Comparison of ENCODE assay signal across 19 cellular contexts in genomic region chr7:41304995-41305394, GRCh38.
A peak's percentile ranks its signal among the peaks of the same experiment; 100 is the strongest.
DNase-seq lines count a peak whose midpoint lies in the region; ATAC-seq and TF ChIP-seq lines count a peak whose summit lies in the region.
"Had no signal": no experiment of that assay in that cellular context is flagged by ENCODE, and none has a peak within 500 bp of the region (broad histone marks: within the 10 kb centered on the region; RNA-seq: fewer than 3 reads in every experiment).

No MANE protein-coding gene starts in this region.

- no peaks in the 10 kb centered on the region for H3K4me1 Mint-ChIP-seq in MCF 10A (ENCODE audit: insufficient read depth, unreplicated experiment)
- no peaks in the 10 kb centered on the region for H3K4me1 Mint-ChIP-seq in stimulated activated naive B cell treated with anti-CD40 and anti-IgM and Interleukin-4, amounts not matched to agents 10 μg/mL and 1 μg/mL and 100 μg/mL, for 72 hours
- H3K4me1 Mint-ChIP-seq in activated T-helper 2 cell treated with anti-CD3 and anti-CD28 coated beads, Interferon-gamma antibody, Interleukin-2, Interleukin-4, amounts not matched to agents 10 μg/mL and 5 μg/mL and 100 μg/mL, durations not matched to agents 14 hours and 24 hours and 36 hours (ENCODE audit: low read depth), result no peaks in the 10 kb centered on the region
- H3K4me1 Mint-ChIP-seq: CD4-positive, alpha-beta memory T cell had no signal

- no peak for TF ChIP-seq CTCF in mammary epithelial cell (conservative IDR thresholded peaks at IDR 0.05 in 1 of 2, IDR thresholded peaks at IDR 0.05 in 1 of 2; ENCODE audit: extremely low read depth in 1 of 2, insufficient read depth in 1 of 2, low read depth in 1 of 2, low read length in 2 of 2)
- no peak for TF ChIP-seq CTCF in MCF 10A (IDR thresholded peaks at IDR 0.05; ENCODE audit: unreplicated experiment)
- TF ChIP-seq CTCF in foreskin keratinocyte (conservative IDR thresholded peaks at IDR 0.05), result no peak

- no peaks in the 10 kb centered on the region for H3K36me3 ChIP-seq in mammary epithelial cell (ENCODE audit: insufficient read depth, low read length)

- H3K4me1 ChIP-seq in mammary epithelial cell (ENCODE audit: insufficient read depth, low read length), result peaks cover 9% of the 10 kb centered on the region
- H3K4me1 ChIP-seq in foreskin keratinocyte, result peaks cover 4% of the 10 kb centered on the region
- H3K4me1 ChIP-seq: A549 had no signal

- POLR2A ChIA-PET in MCF 10A (lab: Yijun Ruan, JAX), result no interaction called here

- no peaks in the 10 kb centered on the region for H3K27me3 Mint-ChIP-seq in MCF 10A (ENCODE audit: insufficient read depth, unreplicated experiment)
- no peaks in the 10 kb centered on the region for H3K27me3 Mint-ChIP-seq in stimulated activated naive B cell treated with anti-CD40 and anti-IgM and Interleukin-4, amounts not matched to agents 10 μg/mL and 1 μg/mL and 100 μg/mL, for 72 hours
- no peaks in the 10 kb centered on the region for H3K27me3 Mint-ChIP-seq in activated T-helper 2 cell treated with anti-CD3 and anti-CD28 coated beads, Interferon-gamma antibody, Interleukin-2, Interleukin-4, amounts not matched to agents 10 μg/mL and 5 μg/mL and 100 μg/mL, durations not matched to agents 14 hours and 24 hours and 36 hours (ENCODE audit: low read depth)
- H3K27me3 Mint-ChIP-seq: CD4-positive, alpha-beta memory T cell had no signal

- no peaks in the 10 kb centered on the region for H4K20me1 ChIP-seq in mammary epithelial cell (ENCODE audit: insufficient read depth, low read length)

- H3K9ac ChIP-seq in mammary epithelial cell (ENCODE audit: insufficient read depth, low read length), result no peak overlapping the region
- H3K9ac ChIP-seq: GM23248, KMS-11 had no signal

- ATAC-seq in HG02852 (IDR thresholded peaks at IDR 0.05; ENCODE audit: unreplicated experiment), result peak; percentile 75
- no peak for ATAC-seq in foreskin keratinocyte
- ATAC-seq in stimulated activated naive B cell treated with anti-CD40 and anti-IgM and Interleukin-4, amounts not matched to agents 10 μg/mL and 1 μg/mL and 100 μg/mL, for 72 hours (replicated peaks), result peak; percentile 46 to 50
- ATAC-seq: A549 had no signal

- CTCF ChIA-PET in mammary epithelial cell (lab: Charles Lee; ENCODE audit: low non-redundant PET), result no interaction called here
- CTCF ChIA-PET in MCF 10A (lab: Yijun Ruan, JAX), result no interaction called here

- no CpG with 5 or more reads among the region's 1 CpG for WGBS in mammary epithelial cell (ENCODE audit: low coverage, missing lambda C conversion rate)

- H3K27me3 ChIP-seq in mammary epithelial cell (ENCODE audit: insufficient read depth, low read length), result no peaks in the 10 kb centered on the region
- no peaks in the 10 kb centered on the region for H3K27me3 ChIP-seq in foreskin keratinocyte

- no peak overlapping the region for H3K4me3 Mint-ChIP-seq in MCF 10A (ENCODE audit: unreplicated experiment)
- H3K4me3 Mint-ChIP-seq in stimulated activated naive B cell treated with anti-CD40 and anti-IgM and Interleukin-4, amounts not matched to agents 10 μg/mL and 1 μg/mL and 100 μg/mL, for 72 hours, result no peak overlapping the region
- no peak overlapping the region for H3K4me3 Mint-ChIP-seq in activated T-helper 2 cell treated with anti-CD3 and anti-CD28 coated beads, Interferon-gamma antibody, Interleukin-2, Interleukin-4, amounts not matched to agents 10 μg/mL and 5 μg/mL and 100 μg/mL, durations not matched to agents 14 hours and 24 hours and 36 hours (ENCODE audit: low read depth)
- H3K4me3 Mint-ChIP-seq: CD4-positive, alpha-beta memory T cell had no signal

- no peak overlapping the region for H3K27ac ChIP-seq in mammary epithelial cell (ENCODE audit: insufficient read depth, low read depth, low read length)
- H3K27ac ChIP-seq in foreskin keratinocyte, result peak overlapping the region; percentile 56
- H3K27ac ChIP-seq: 22Rv1, A549, C4-2B, GM23248, KMS-11 had no signal

- in situ Hi-C loops in mammary epithelial cell (cut with MboI; ENCODE audit: low sequenced_read_pairs in 2 of 2), result no loop called here

- BruUV-seq in mammary epithelial cell (replicated peaks; lab: Mats Ljungman, UMichigan) (no TSS peak), MCF 10A (replicated peaks; lab: Mats Ljungman, UMichigan) (no TSS peak)

- no peak overlapping the region for H3K27ac Mint-ChIP-seq in MCF 10A (ENCODE audit: low read depth, unreplicated experiment)
- no peak overlapping the region for H3K27ac Mint-ChIP-seq in stimulated activated naive B cell treated with anti-CD40 and anti-IgM and Interleukin-4, amounts not matched to agents 10 μg/mL and 1 μg/mL and 100 μg/mL, for 72 hours
- H3K27ac Mint-ChIP-seq in activated T-helper 2 cell treated with anti-CD3 and anti-CD28 coated beads, Interferon-gamma antibody, Interleukin-2, Interleukin-4, amounts not matched to agents 10 μg/mL and 5 μg/mL and 100 μg/mL, durations not matched to agents 14 hours and 24 hours and 36 hours, result no peak overlapping the region
- H3K27ac Mint-ChIP-seq: CD4-positive, alpha-beta memory T cell had no signal

- intact Hi-C loops in mammary epithelial cell (cut with micrococcal nuclease) (no loop called here), MCF 10A (cut with micrococcal nuclease) (no loop called here)
- intact Hi-C loops in activated T-helper 2 cell treated with anti-CD3 and anti-CD28 coated beads, Interferon-gamma antibody, Interleukin-2, Interleukin-4, amounts not matched to agents 10 μg/mL and 5 μg/mL and 100 μg/mL, durations not matched to agents 14 hours and 24 hours and 36 hours (cut with micrococcal nuclease), result no loop called here

- no peaks in the 10 kb centered on the region for H3K9me3 ChIP-seq in mammary epithelial cell (replicated peaks; ENCODE audit: insufficient read depth, low read length)
- H3K9me3 ChIP-seq: A549 had no signal

- DNase-seq in mammary epithelial cell (no peak), MCF 10A (ENCODE audit: unreplicated experiment) (no peak), foreskin keratinocyte (no peak), DMS79 treated with DMSO at 0.1 percent for 48 hours (lab: John Stamatoyannopoulos, UW) (no peak), KG1 (lab: John Stamatoyannopoulos, UW) (no peak)
- no peak for DNase-seq in stimulated activated naive B cell treated with anti-CD40 and anti-IgM and Interleukin-4, amounts not matched to agents 10 μg/mL and 1 μg/mL and 100 μg/mL, for 72 hours
- DNase-seq in activated T-helper 2 cell treated with anti-CD3 and anti-CD28 coated beads, Interferon-gamma antibody, Interleukin-2, Interleukin-4, amounts not matched to agents 10 μg/mL and 5 μg/mL and 100 μg/mL, durations not matched to agents 14 hours and 24 hours and 36 hours (ENCODE audit: low spot score), result no peak
- DNase-seq: AML-193; Calu3; CD4-positive, alpha-beta memory T cell; DND-41; EL; GM23248; HCEC 1CT had no signal

- no peaks in the 10 kb centered on the region for H3K79me2 ChIP-seq in mammary epithelial cell (ENCODE audit: insufficient read depth, low read length)

- H3K9me3 Mint-ChIP-seq in MCF 10A (ENCODE audit: unreplicated experiment), result no peaks in the 10 kb centered on the region
- peaks cover 0 to 3% of the 10 kb centered on the region in 2 donors for H3K9me3 Mint-ChIP-seq in stimulated activated naive B cell treated with anti-CD40 and anti-IgM and Interleukin-4, amounts not matched to agents 10 μg/mL and 1 μg/mL and 100 μg/mL, for 72 hours
- peaks cover 14% of the 10 kb centered on the region for H3K9me3 Mint-ChIP-seq in activated T-helper 2 cell treated with anti-CD3 and anti-CD28 coated beads, Interferon-gamma antibody, Interleukin-2, Interleukin-4, amounts not matched to agents 10 μg/mL and 5 μg/mL and 100 μg/mL, durations not matched to agents 14 hours and 24 hours and 36 hours

- H3K4me3 ChIP-seq in mammary epithelial cell (replicated peaks in 1 of 3; ENCODE audit: insufficient read depth in 1 of 3, low read depth in 2 of 3, low read length in 3 of 3), result no peak overlapping the region
- H3K4me3 ChIP-seq: A549, GM23248 had no signal

- H3K4me2 ChIP-seq in mammary epithelial cell (ENCODE audit: insufficient read depth, low read depth, low read length), result no peak overlapping the region
- H3K4me2 ChIP-seq: A549, KMS-11 had no signal

- H3K36me3 Mint-ChIP-seq in MCF 10A (ENCODE audit: insufficient read depth, unreplicated experiment), result no peaks in the 10 kb centered on the region
- no peaks in the 10 kb centered on the region for H3K36me3 Mint-ChIP-seq in stimulated activated naive B cell treated with anti-CD40 and anti-IgM and Interleukin-4, amounts not matched to agents 10 μg/mL and 1 μg/mL and 100 μg/mL, for 72 hours
- H3K36me3 Mint-ChIP-seq in activated T-helper 2 cell treated with anti-CD3 and anti-CD28 coated beads, Interferon-gamma antibody, Interleukin-2, Interleukin-4, amounts not matched to agents 10 μg/mL and 5 μg/mL and 100 μg/mL, durations not matched to agents 14 hours and 24 hours and 36 hours (ENCODE audit: low read depth), result no peaks in the 10 kb centered on the region
- H3K36me3 Mint-ChIP-seq: CD4-positive, alpha-beta memory T cell had no signal

- dilution Hi-C loops in mammary epithelial cell (cut with HindIII; ENCODE audit: low sequenced_read_pairs), result no loop called here

- peak overlapping the region; percentile 69 for H2AFZ ChIP-seq in mammary epithelial cell (ENCODE audit: low read depth, low read length)
- H2AFZ ChIP-seq: GM23248 had no signal
